In the genomic region with DNA sequence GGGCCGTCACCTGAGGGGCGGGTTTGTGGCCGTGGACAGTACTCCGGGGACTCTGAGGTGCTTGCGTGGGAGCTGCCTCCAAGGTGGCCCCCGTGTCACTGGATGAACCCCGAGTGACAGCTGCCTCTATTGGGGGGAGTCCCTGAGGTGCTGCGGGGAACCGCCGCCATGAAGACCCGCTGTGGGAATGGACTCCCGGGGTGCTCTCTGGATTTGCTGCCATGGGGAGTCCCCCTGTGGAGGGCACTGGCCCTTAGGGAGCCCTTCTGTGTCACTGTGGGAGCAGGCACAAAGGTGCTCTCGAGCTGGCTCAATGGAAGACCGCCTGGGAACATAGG, we compare ENCODE assay signal across 22 cellular contexts.
"Had no signal": no experiment of that assay in that cellular context is flagged by ENCODE, and none has a peak within 500 bp of the region (broad histone marks: within the 10 kb centered on the region; RNA-seq: fewer than 3 reads in every experiment).

No MANE protein-coding gene starts in this region.

- H3K27ac ChIP-seq: neutrophil, tibial nerve, WERI-Rb-1 had no signal

- H3K36me3 ChIP-seq: neutrophil, tibial nerve, WERI-Rb-1 had no signal

- H3K4me3 ChIP-seq: lung, mucosa of descending colon, smooth muscle cell, tibial nerve had no signal

- ATAC-seq: activated naive CD4-positive, alpha-beta T cell treated with anti-CD3 and anti-CD28 coated beads, Interleukin-2, amount 50 U/mL, for 72 hours; mucosa of descending colon; natural killer cell treated with Interleukin-12 subunit alpha and Interleukin-12 subunit beta and Interleukin-15 and Interleukin-18, amount 100 ng/mL, for 72 hours; stimulated activated memory B cell treated with anti-CD40 and anti-IgM and Interleukin-4, amounts not matched to agents 10 μg/mL and 1 μg/mL and 100 μg/mL, for 72 hours; stimulated activated naive CD8-positive, alpha-beta T cell treated with anti-CD3 and anti-CD28 coated beads, Interleukin-15, amount 100 ng/mL, for 72 hours had no signal

- DNase-seq: activated CD4-positive, alpha-beta memory T cell treated with anti-CD3 and anti-CD28 coated beads, Interleukin-2, amount 10 ng/mL, durations not matched to agents 7 days and 5 days; activated CD4-positive, alpha-beta T cell treated with anti-CD3 and anti-CD28 coated beads, Interleukin-2, amount 10 ng/mL, durations not matched to agents 7 days and 5 days; activated CD4-positive, CD25-positive, alpha-beta regulatory T cell treated with anti-CD3 and anti-CD28 coated beads, Interleukin-2, amount 50 U/mL, for 72 hours; activated naive CD4-positive, alpha-beta T cell; activated T-cell treated with anti-CD3 and anti-CD28 coated beads, Interleukin-2, amount 50 U/mL, for 4 hours; effector CD4-positive, alpha-beta T cell; kidney glomerular epithelial cell; stimulated activated CD4-positive, alpha-beta T cell treated with anti-CD3 and anti-CD28 coated beads, Interleukin-1b, Interleukin-23, amount 100 ng/mL, for 48 hours; stimulated activated CD4-positive, alpha-beta T cell treated with anti-CD3 and anti-CD28 coated beads, Interleukin-4, amount 100 ng/mL, for 4 hours; stimulated activated CD8-positive, alpha-beta memory T cell treated with anti-CD3 and anti-CD28 coated beads, Interleukin-4, amount 100 ng/mL, for 48 hours; stimulated activated naive CD8-positive, alpha-beta T cell treated with anti-CD3 and anti-CD28 coated beads, Interleukin-15, amount 100 ng/mL, for 72 hours; SW 1271; T-helper 9 cell; WERI-Rb-1 had no signal

- H3K9me3 ChIP-seq: neutrophil had no signal
